In genomic region chr5:93894471-93895354, GRCh38 we compare ENCODE assay signal across 13 cellular contexts.
DNase-seq lines count a peak whose midpoint lies in the region; ATAC-seq and TF ChIP-seq lines count a peak whose summit lies in the region.
"Had no signal": no experiment of that assay in that cellular context is flagged by ENCODE, and none has a peak within 500 bp of the region (broad histone marks: within the 10 kb centered on the region; RNA-seq: fewer than 3 reads in every experiment).

No MANE protein-coding gene starts in this region.

- H3K79me2 ChIP-seq in smooth muscle cell (ENCODE audit: low read depth), result no peaks in the 10 kb centered on the region

- H3K4me3 Mint-ChIP-seq in endodermal cell, result no peak overlapping the region
- H3K4me3 Mint-ChIP-seq: CD4-positive, CD25-positive, alpha-beta regulatory T cell; naive thymus-derived CD4-positive, alpha-beta T cell had no signal

- H3K9me3 ChIP-seq in endodermal cell (ENCODE audit: control insufficient read depth, low read length) (no peaks in the 10 kb centered on the region), smooth muscle cell (replicated peaks; ENCODE audit: low read depth) (no peaks in the 10 kb centered on the region)

- no peak overlapping the region for H3K4me3 ChIP-seq in endodermal cell (ENCODE audit: low read length)
- no peak overlapping the region for H3K4me3 ChIP-seq in smooth muscle cell
- H3K4me3 ChIP-seq: SK-N-MC had no signal

- H3K36me3 Mint-ChIP-seq in endodermal cell (ENCODE audit: low read depth), result no peaks in the 10 kb centered on the region
- H3K36me3 Mint-ChIP-seq: CD4-positive, CD25-positive, alpha-beta regulatory T cell had no signal

- no peaks in the 10 kb centered on the region for H3K27me3 ChIP-seq in endodermal cell (ENCODE audit: control insufficient read depth, insufficient read depth, low read length, poor library complexity, severe bottlenecking)
- no peaks in the 10 kb centered on the region for H3K27me3 ChIP-seq in smooth muscle cell (ENCODE audit: low read depth)

- H3K4me2 ChIP-seq in smooth muscle cell, result no peak overlapping the region

- H3K9ac ChIP-seq in endodermal cell (ENCODE audit: extremely low read depth, low read length, poor library complexity, severe bottlenecking) (no peak overlapping the region), smooth muscle cell (ENCODE audit: low read depth) (no peak overlapping the region)

- peaks cover 14% of the 10 kb centered on the region for H3K4me1 Mint-ChIP-seq in endodermal cell

- TF ChIP-seq CTCF in endodermal cell (conservative IDR thresholded peaks at IDR 0.05) (peak; percentile 68), smooth muscle cell (IDR thresholded peaks at IDR 0.05; ENCODE audit: borderline replicate concordance, insufficient read depth, poor library complexity, severe bottlenecking) (peak; percentile 16)

- no peaks in the 10 kb centered on the region for H3K9me3 Mint-ChIP-seq in endodermal cell
- H3K9me3 Mint-ChIP-seq: CD4-positive, CD25-positive, alpha-beta regulatory T cell; naive thymus-derived CD4-positive, alpha-beta T cell had no signal

- H2AFZ ChIP-seq in smooth muscle cell (ENCODE audit: low read depth), result no peak overlapping the region

- DNase-seq in NCI-H345 (lab: John Stamatoyannopoulos, UW) (peak; percentile 28), NCI-H345 treated with DMSO at 0.1 percent for 48 hours (lab: John Stamatoyannopoulos, UW; ENCODE audit: unreplicated experiment) (no peak), NCI-H748 (lab: John Stamatoyannopoulos, UW; ENCODE audit: unreplicated experiment) (peak; percentile 99), endodermal cell (no peak), smooth muscle cell (lab: John Stamatoyannopoulos, UW; ENCODE audit: unreplicated experiment) (no peak), iPS-NIHi7 (ENCODE audit: extremely low spot score) (no peak)
- DNase-seq: CD4-positive, CD25-positive, alpha-beta regulatory T cell; cerebellar nuclear complex; naive thymus-derived CD4-positive, alpha-beta T cell; stimulated activated naive CD4-positive, alpha-beta T cell had no signal

- H4K20me1 ChIP-seq in smooth muscle cell (ENCODE audit: low read depth), result peaks cover 4% of the 10 kb centered on the region

- no peaks in the 10 kb centered on the region for H3F3A ChIP-seq in smooth muscle cell (ENCODE audit: low read depth)

- ATAC-seq in HG03469 (IDR thresholded peaks at IDR 0.05; ENCODE audit: unreplicated experiment), result no peak
- ATAC-seq in GM21786 (IDR thresholded peaks at IDR 0.05; ENCODE audit: unreplicated experiment), result no peak
- ATAC-seq: naive thymus-derived CD4-positive, alpha-beta T cell had no signal

- no peaks in the 10 kb centered on the region for H3K27me3 Mint-ChIP-seq in endodermal cell (ENCODE audit: insufficient read depth)
- H3K27me3 Mint-ChIP-seq: CD4-positive, CD25-positive, alpha-beta regulatory T cell; naive thymus-derived CD4-positive, alpha-beta T cell had no signal

- 68 to 73% methylated on average over 5 to 10 of the region's 10 CpGs for WGBS in endodermal cell (ENCODE audit: insufficient coverage in 1 of 2, insufficient read length in 1 of 2), 2 experiments
- 73% methylated on average over 10 of the region's 10 CpGs for WGBS in smooth muscle cell (ENCODE audit: low lambda C conversion rate)

- no peaks in the 10 kb centered on the region for H3K36me3 ChIP-seq in endodermal cell (ENCODE audit: control insufficient read depth, insufficient read depth, low read length)
- no peaks in the 10 kb centered on the region for H3K36me3 ChIP-seq in smooth muscle cell (ENCODE audit: low read depth)

- no peak overlapping the region for H3K27ac Mint-ChIP-seq in endodermal cell
- H3K27ac Mint-ChIP-seq: naive thymus-derived CD4-positive, alpha-beta T cell had no signal

- H3K4me1 ChIP-seq in endodermal cell (ENCODE audit: control insufficient read depth, insufficient read depth, low read length) (peaks cover 6% of the 10 kb centered on the region), smooth muscle cell (ENCODE audit: low read depth) (peaks cover 24% of the 10 kb centered on the region)

- H3K27ac ChIP-seq in endodermal cell (ENCODE audit: low read depth, low read length) (peak overlapping the region; percentile 67), smooth muscle cell (ENCODE audit: low read depth) (no peak overlapping the region)
- H3K27ac ChIP-seq: SK-N-MC had no signal

Comparison
In these comparisons a context has a peak if more than half of its experiments do, and no peak if none do; other contexts are left out.
1. DNase-seq: peak in NCI-H345 (single experiment) and NCI-H748 (single experiment); none in NCI-H345 treated with DMSO at 0.1 percent for 48 hours (single experiment), endodermal cell (single experiment), smooth muscle cell (single experiment) and iPS-NIHi7 (single experiment).